Comparison of ENCODE assay signal across 22 cellular contexts in the genomic region with DNA sequence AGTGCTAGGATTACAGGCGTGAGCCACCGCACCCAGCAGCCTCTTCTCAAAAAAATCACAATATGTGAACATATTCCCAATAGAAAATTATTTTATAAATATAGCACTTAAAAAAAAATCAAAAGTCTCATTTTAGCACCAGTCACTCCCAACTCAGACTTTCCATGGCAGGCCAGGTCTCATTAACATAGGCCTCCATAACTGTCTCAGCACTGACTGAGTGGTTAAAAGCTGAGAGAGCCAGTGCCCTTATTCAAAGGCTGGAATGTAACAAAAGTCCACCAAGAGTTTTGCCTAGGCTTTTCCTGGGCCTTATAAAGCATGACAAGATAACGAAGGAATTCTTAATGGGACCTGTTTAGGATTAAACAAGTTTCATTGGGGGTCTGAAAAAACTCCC.
"Had no signal": no experiment of that assay in that cellular context is flagged by ENCODE, and none has a peak within 500 bp of the region (broad histone marks: within the 10 kb centered on the region; RNA-seq: fewer than 3 reads in every experiment).

No MANE protein-coding gene starts in this region.

- H3K36me3 Mint-ChIP-seq: brain, T-cell had no signal

- H3K9me3 ChIP-seq: MG63 had no signal

- H3K4me3 ChIP-seq: MG63, SK-N-MC had no signal

- H3K27ac ChIP-seq: KMS-11, SK-N-MC had no signal

- H3K9me3 Mint-ChIP-seq: central memory CD8-positive, alpha-beta T cell had no signal

- H3K27me3 ChIP-seq: MG63 had no signal

- H3K27me3 Mint-ChIP-seq: activated naive CD8-positive, alpha-beta T cell; brain; central memory CD8-positive, alpha-beta T cell; T-cell had no signal

- H3K4me3 Mint-ChIP-seq: activated naive CD8-positive, alpha-beta T cell; brain; central memory CD8-positive, alpha-beta T cell; T-cell had no signal

- H3K4me1 Mint-ChIP-seq: brain; central memory CD8-positive, alpha-beta T cell had no signal

- DNase-seq: activated CD4-positive, alpha-beta T cell treated with anti-CD3 and anti-CD28 coated beads, Interleukin-2, amount 50 U/mL, for 1 hour; activated CD4-positive, CD25-positive, alpha-beta regulatory T cell; activated effector memory CD4-positive, alpha-beta T cell treated with Interleukin-2 at 50 U/mL for 16 hours; activated naive CD4-positive, alpha-beta T cell; amygdala; MG63; NCI-H1105 treated with DMSO at 0.1 percent for 48 hours; NCI-H1436 treated with DMSO at 0.1 percent for 48 hours; NCI-H187; NCI-H2081; NCI-H510A treated with DMSO at 0.1 percent for 48 hours; NCI-H69; NK-92 treated with Interleukin-12 subunit alpha and Interleukin-12 subunit beta, amount 100 ng/mL, for 24 hours; T1000 had no signal

- ATAC-seq: Panc1, Right ventricle myocardium inferior had no signal

- H3K27ac Mint-ChIP-seq: activated naive CD8-positive, alpha-beta T cell; brain; T-cell had no signal

- H3K36me3 ChIP-seq: MG63 had no signal
